In the genomic region with DNA sequence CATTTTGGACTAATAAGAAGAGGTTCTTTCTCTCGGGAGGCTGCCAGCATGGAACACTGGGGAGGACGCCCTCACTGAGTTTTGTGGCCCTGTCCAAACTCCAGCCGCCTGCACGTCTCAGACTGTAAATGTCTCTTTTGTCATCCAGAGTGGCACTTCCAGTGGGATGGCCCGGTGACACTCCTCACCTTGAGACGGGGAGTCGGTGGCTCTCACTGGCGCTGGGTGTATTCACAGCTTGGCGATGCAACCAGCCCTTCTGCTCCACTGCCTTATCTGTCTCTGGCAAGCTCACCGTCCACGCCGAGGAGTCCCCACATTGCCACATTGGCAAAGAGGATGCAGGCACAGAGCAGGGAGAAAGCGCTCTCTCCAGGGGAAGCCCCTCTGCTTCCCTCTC, we compare ENCODE assay signal across 32 cellular contexts.
"Had no signal": no experiment of that assay in that cellular context is flagged by ENCODE, and none has a peak within 500 bp of the region (broad histone marks: within the 10 kb centered on the region; RNA-seq: fewer than 3 reads in every experiment).

No MANE protein-coding gene starts in this region.

- DNase-seq: activated CD4-positive, alpha-beta T cell treated with anti-CD3 and anti-CD28 coated beads, Interleukin-2, amount 10 ng/mL, durations not matched to agents 24 days and 14 days; activated CD4-positive, alpha-beta T cell treated with anti-CD3 and anti-CD28 coated beads, Interleukin-2, amount 50 U/mL, for 4 hours; activated CD8-positive, alpha-beta T cell treated with anti-CD3 and anti-CD28 coated beads for 36 hours; activated gamma-delta T cell treated with Interleukin-2 at 50 U/mL for 16 hours; activated naive CD4-positive, alpha-beta T cell treated with anti-CD3 and anti-CD28 coated beads, Interleukin-2, amount 10 ng/mL, durations not matched to agents 7 days and 5 days; activated naive CD8-positive, alpha-beta T cell treated with anti-CD3 and anti-CD28 coated beads, Interleukin-2, amount 50 U/mL, for 24 hours; activated T-cell treated with anti-CD3 and anti-CD28 coated beads for 4 hours; activated T-cell treated with anti-CD3 and anti-CD28 coated beads, Interleukin-2, amount 50 U/mL, for 4 hours; anterior cingulate cortex; brain microvascular endothelial cell; Kasumi-1; KG1; MG63; NCI-H1048; NCI-H1105 treated with DMSO at 0.1 percent for 48 hours; NCI-H1436 treated with DMSO at 0.1 percent for 48 hours; NCI-H187; NCI-H2029 treated with DMSO at 0.1 percent for 48 hours; NCI-H2107; NCI-H2171; NCI-H510A; NCI-H526; NCI-H748 treated with DMSO at 0.1 percent for 48 hours; NK-92 treated with Interleukin-12 subunit alpha and Interleukin-12 subunit beta, amount 100 ng/mL, for 24 hours; SHP77 treated with DMSO at 0.1 percent for 48 hours; SK-N-SH had no signal

- H3K4me3 Mint-ChIP-seq: activated CD4-positive, alpha-beta T cell treated with anti-CD3 and anti-CD28 coated beads, Interleukin-2, amount 10 ng/mL, durations not matched to agents 24 days and 14 days; activated CD8-positive, alpha-beta T cell treated with anti-CD3 and anti-CD28 coated beads for 36 hours; activated naive CD4-positive, alpha-beta T cell treated with anti-CD3 and anti-CD28 coated beads, Interleukin-2, amount 10 ng/mL, durations not matched to agents 7 days and 5 days; activated naive CD8-positive, alpha-beta T cell; activated naive CD8-positive, alpha-beta T cell treated with anti-CD3 and anti-CD28 coated beads, Interleukin-2, amount 50 U/mL, for 24 hours; activated T-cell treated with anti-CD3 and anti-CD28 coated beads, Interleukin-2, amount 50 U/mL, for 4 hours; activated T-helper 1 cell treated with anti-CD3 and anti-CD28 coated beads, Interleukin-12 subunit alpha, Interleukin-12 subunit beta, Interleukin-2, Interleukin-4 antibody, amounts not matched to agents 30 ng/mL and 10 ng/mL and 1 ng/mL, durations not matched to agents 14 hours and 24 hours and 36 hours; central memory CD8-positive, alpha-beta T cell; T-helper 1 cell treated with Interleukin-12 subunit alpha and Interleukin-12 subunit beta and Interleukin-4 antibody, amounts not matched to agents 30 μg/mL and 1 μg/mL, for 36 hours; T-helper 2 cell treated with Interferon-gamma antibody and Interleukin-4, amounts not matched to agents 5 μg/mL and 100 μg/mL, for 36 hours had no signal

- H3K4me1 Mint-ChIP-seq: activated CD4-positive, alpha-beta T cell treated with anti-CD3 and anti-CD28 coated beads, Interleukin-2, amount 10 ng/mL, durations not matched to agents 24 days and 14 days; activated naive CD4-positive, alpha-beta T cell treated with anti-CD3 and anti-CD28 coated beads, Interleukin-2, amount 10 ng/mL, durations not matched to agents 7 days and 5 days; activated naive CD8-positive, alpha-beta T cell treated with anti-CD3 and anti-CD28 coated beads, Interleukin-2, amount 50 U/mL, for 24 hours; central memory CD8-positive, alpha-beta T cell had no signal

- ATAC-seq: activated CD8-positive, alpha-beta T cell treated with anti-CD3 and anti-CD28 coated beads for 36 hours; activated naive CD8-positive, alpha-beta T cell treated with anti-CD3 and anti-CD28 coated beads, Interleukin-2, amount 50 U/mL, for 24 hours; activated T-cell treated with anti-CD3 and anti-CD28 coated beads, Interleukin-2, amount 50 U/mL, for 4 hours had no signal

- H3K4me1 ChIP-seq: SJSA1 had no signal

- H3K27me3 Mint-ChIP-seq: activated CD4-positive, alpha-beta T cell treated with anti-CD3 and anti-CD28 coated beads, Interleukin-2, amount 10 ng/mL, durations not matched to agents 24 days and 14 days; activated CD8-positive, alpha-beta T cell treated with anti-CD3 and anti-CD28 coated beads for 36 hours; activated naive CD4-positive, alpha-beta T cell treated with anti-CD3 and anti-CD28 coated beads, Interleukin-2, amount 10 ng/mL, durations not matched to agents 7 days and 5 days; activated naive CD8-positive, alpha-beta T cell; activated naive CD8-positive, alpha-beta T cell treated with anti-CD3 and anti-CD28 coated beads, Interleukin-2, amount 50 U/mL, for 24 hours had no signal

- H3K27ac Mint-ChIP-seq: activated CD4-positive, alpha-beta T cell treated with anti-CD3 and anti-CD28 coated beads, Interleukin-2, amount 10 ng/mL, durations not matched to agents 24 days and 14 days; activated CD8-positive, alpha-beta T cell treated with anti-CD3 and anti-CD28 coated beads for 36 hours; activated naive CD4-positive, alpha-beta T cell treated with anti-CD3 and anti-CD28 coated beads, Interleukin-2, amount 10 ng/mL, durations not matched to agents 7 days and 5 days; activated naive CD8-positive, alpha-beta T cell; activated naive CD8-positive, alpha-beta T cell treated with anti-CD3 and anti-CD28 coated beads, Interleukin-2, amount 50 U/mL, for 24 hours; activated T-helper 1 cell treated with anti-CD3 and anti-CD28 coated beads, Interleukin-12 subunit alpha, Interleukin-12 subunit beta, Interleukin-2, Interleukin-4 antibody, amounts not matched to agents 30 ng/mL and 10 ng/mL and 1 ng/mL, durations not matched to agents 14 hours and 24 hours and 36 hours; T-helper 1 cell treated with Interleukin-12 subunit alpha and Interleukin-12 subunit beta and Interleukin-4 antibody, amounts not matched to agents 30 μg/mL and 1 μg/mL, for 36 hours; T-helper 2 cell treated with Interferon-gamma antibody and Interleukin-4, amounts not matched to agents 5 μg/mL and 100 μg/mL, for 36 hours had no signal

- H3K9ac ChIP-seq: SK-N-SH had no signal

- H3K4me2 ChIP-seq: SK-N-SH had no signal

- H3K9me2 ChIP-seq: SK-N-SH had no signal

- H3K36me3 Mint-ChIP-seq: activated naive CD4-positive, alpha-beta T cell treated with anti-CD3 and anti-CD28 coated beads, Interleukin-2, amount 10 ng/mL, durations not matched to agents 7 days and 5 days; activated naive CD8-positive, alpha-beta T cell had no signal

- H3K9me3 ChIP-seq: MG63, SK-N-SH had no signal

- H3K36me3 ChIP-seq: brain microvascular endothelial cell, MG63, SJSA1 had no signal

- H3K9me3 Mint-ChIP-seq: activated CD4-positive, alpha-beta T cell treated with anti-CD3 and anti-CD28 coated beads, Interleukin-2, amount 10 ng/mL, durations not matched to agents 24 days and 14 days; activated CD8-positive, alpha-beta T cell treated with anti-CD3 and anti-CD28 coated beads for 36 hours; activated naive CD4-positive, alpha-beta T cell treated with anti-CD3 and anti-CD28 coated beads, Interleukin-2, amount 10 ng/mL, durations not matched to agents 7 days and 5 days; activated naive CD8-positive, alpha-beta T cell treated with anti-CD3 and anti-CD28 coated beads, Interleukin-2, amount 50 U/mL, for 24 hours; activated T-cell treated with anti-CD3 and anti-CD28 coated beads, Interleukin-2, amount 50 U/mL, for 4 hours; activated T-helper 1 cell treated with anti-CD3 and anti-CD28 coated beads, Interleukin-12 subunit alpha, Interleukin-12 subunit beta, Interleukin-2, Interleukin-4 antibody, amounts not matched to agents 30 ng/mL and 10 ng/mL and 1 ng/mL, durations not matched to agents 14 hours and 24 hours and 36 hours; central memory CD8-positive, alpha-beta T cell; T-helper 1 cell treated with Interleukin-12 subunit alpha and Interleukin-12 subunit beta and Interleukin-4 antibody, amounts not matched to agents 30 μg/mL and 1 μg/mL, for 36 hours; T-helper 2 cell treated with Interferon-gamma antibody and Interleukin-4, amounts not matched to agents 5 μg/mL and 100 μg/mL, for 36 hours had no signal

- H3K27me3 ChIP-seq: brain microvascular endothelial cell, MG63, SJSA1 had no signal

- H3K4me3 ChIP-seq: MG63, SJSA1 had no signal

- H3K27ac ChIP-seq: brain microvascular endothelial cell, SJSA1 had no signal
